ENCODE assay signal across 9 cellular contexts in genomic region chr11:123707606-123708205, GRCh38. TPM values are rescaled to one million over a fixed set of nuclear protein-coding genes. Genes with fewer than 3 reads are reported as not detected.
DNase-seq lines count a peak whose midpoint lies in the region; ATAC-seq, FAIRE-seq and TF ChIP-seq lines count a peak whose summit lies in the region.
"Had no signal": no experiment of that assay in that cellular context is flagged by ENCODE, and none has a peak within 500 bp of the region (broad histone marks: within the 10 kb centered on the region; RNA-seq: fewer than 3 reads in every experiment).

No MANE protein-coding gene starts in this region.

- TF ChIP-seq POLR2A in GM18505 (IDR thresholded peaks at IDR 0.05; ENCODE audit: borderline replicate concordance, extremely low read depth, insufficient read depth, insufficient read length) = no peak

- H3K4me3 ChIP-seq in fibroblast of villous mesenchyme (ENCODE audit: low read depth, low read length) (no peak overlapping the region), pancreas (no peak overlapping the region)

- FAIRE-seq in pancreas (lab: Jason Lieb, UNC) = peak; percentile 92

- intact Hi-C loops in pancreas (cut with DNase I) = loop anchor here in 1 of 3 donors (5.0 kb wide), 2 partner anchors 65 to 130 kb away; no protein-coding TSS in a partner anchor

- no peak overlapping the region for H3K27ac ChIP-seq in pancreas

- H3K9me3 ChIP-seq in pancreas = no peaks in the 10 kb centered on the region

- 2% methylated on average over 8 of the region's 8 CpGs for whole genome bisulfite sequencing in pancreas, 2 donors

- peak; percentile 74 for TF ChIP-seq CTCF in fibroblast of villous mesenchyme (IDR thresholded peaks at IDR 0.05; ENCODE audit: insufficient read depth, low read depth, low read length)
- TF ChIP-seq CTCF in pancreas (IDR thresholded peaks at IDR 0.05) = peak; percentile 17 to 55 (median 36)

- no peaks in the 10 kb centered on the region for H3K36me3 ChIP-seq in pancreas

- H3K27me3 ChIP-seq in pancreas = no peaks in the 10 kb centered on the region

- ATAC-seq in pancreas (peak; percentile 60 to 84 (median 80)), GM18505 (IDR thresholded peaks at IDR 0.05; ENCODE audit: unreplicated experiment) (no peak)

- DNase-seq in NCI-H187 (lab: John Stamatoyannopoulos, UW) (peak; percentile 51 to 64), NCI-H187 treated with DMSO at 0.1 percent for 48 hours (lab: John Stamatoyannopoulos, UW) (no peak), HuH-7.5 (ENCODE audit: low spot score) (peak; percentile 14), OCI-M1 (lab: John Stamatoyannopoulos, UW) (peak; percentile 89), activated T-helper 1 cell treated with Interleukin-2 at 50 U/mL for 16 hours (ENCODE audit: low read depth) (peak; percentile 18), fibroblast of villous mesenchyme (ENCODE audit: low read depth) (peak; percentile 62), pancreas (peak in 3 of 6 donors; percentile 28 to 56 (median 35))

- no peaks in the 10 kb centered on the region for H3K4me1 ChIP-seq in pancreas

RNA-seq across cellular contexts. Expression of gene ZNF202, which starts 33.8 kb away (rescaled TPM):
- total RNA-seq in fibroblast of villous mesenchyme (6.0 and 6.4 TPM in 2 replicates), pancreas (1 to 10 TPM; 3.9 to 9.5 (median 6.7) TPM)
- polyA plus RNA-seq in pancreas = 10 to 100 TPM in 1 of 2 donors, 1 to 10 TPM in 1; 9.6 to 11.9 TPM

RNA-seq across cellular contexts. Expression of gene OR6X1, which starts 46.6 kb away (rescaled TPM):
- not detected in 2 replicates for total RNA-seq in fibroblast of villous mesenchyme
- not detected for total RNA-seq in pancreas
- not detected for polyA plus RNA-seq in pancreas
- total RNA-seq: lower leg skin had no signal

RNA-seq across cellular contexts. Expression of gene SCN3B, which starts 53.3 kb away (rescaled TPM):
- total RNA-seq in fibroblast of villous mesenchyme (under 0.01 and 0.43 TPM in 2 replicates), pancreas (1 to 10 TPM in 3 of 6 donors, under 1 TPM in 3; 0.44 to 1.7 (median 0.92) TPM)
- 1 to 10 TPM in 1 of 2 donors, under 1 TPM in 1; 0.87 to 4.5 TPM for polyA plus RNA-seq in pancreas
